Comparison of ENCODE assay signal across 30 cellular contexts in genomic region chr20:47165376-47165865, GRCh38.
"Had no signal": no experiment of that assay in that cellular context is flagged by ENCODE, and none has a peak within 500 bp of the region (broad histone marks: within the 10 kb centered on the region; RNA-seq: fewer than 3 reads in every experiment).

No MANE protein-coding gene starts in this region.

- H3K36me3 ChIP-seq: neural progenitor cell, ovary, prostate gland, right atrium auricular region, spleen, suprapubic skin, tibial artery, transverse colon, vagina had no signal

- H3K4me1 ChIP-seq: neural progenitor cell, prostate gland, right atrium auricular region, spleen, suprapubic skin, testis, transverse colon, vagina had no signal

- H3K4me1 Mint-ChIP-seq: naive thymus-derived CD4-positive, alpha-beta T cell; natural killer cell; stimulated activated memory B cell treated with anti-CD40 and anti-IgM and Interleukin-4, amounts not matched to agents 10 μg/mL and 1 μg/mL and 100 μg/mL, for 72 hours; stimulated activated naive CD8-positive, alpha-beta T cell treated with anti-CD3 and anti-CD28 coated beads, Interleukin-15, amount 100 ng/mL, for 72 hours had no signal

- H3K79me2 ChIP-seq: parathyroid adenoma had no signal

- H3K27me3 Mint-ChIP-seq: stimulated activated memory B cell treated with anti-CD40 and anti-IgM and Interleukin-4, amounts not matched to agents 10 μg/mL and 1 μg/mL and 100 μg/mL, for 72 hours; stimulated activated naive CD8-positive, alpha-beta T cell treated with anti-CD3 and anti-CD28 coated beads, Interleukin-15, amount 100 ng/mL, for 72 hours; type B pancreatic cell had no signal

- H3K4me2 ChIP-seq: neural progenitor cell, smooth muscle cell had no signal

- H3K9ac ChIP-seq: neural progenitor cell, parathyroid adenoma had no signal

- H3K27ac ChIP-seq: neural progenitor cell, ovary, parathyroid adenoma, prostate gland, right atrium auricular region, skin epidermis, spleen, suprapubic skin, testis, tibial artery, transverse colon, vagina had no signal

- ATAC-seq: naive thymus-derived CD4-positive, alpha-beta T cell; natural killer cell; stimulated activated memory B cell treated with anti-CD40 and anti-IgM and Interleukin-4, amounts not matched to agents 10 μg/mL and 1 μg/mL and 100 μg/mL, for 72 hours; stimulated activated naive CD8-positive, alpha-beta T cell treated with anti-CD3 and anti-CD28 coated beads, Interleukin-15, amount 100 ng/mL, for 72 hours; stimulated activated naive CD8-positive, alpha-beta T cell treated with anti-CD3 and anti-CD28 coated beads, Interleukin-15, Interleukin-2, amounts not matched to agents 100 U/mL and 50 U/mL, for 24 hours had no signal

- FAIRE-seq: urothelium cell line had no signal

- H3K27ac Mint-ChIP-seq: naive thymus-derived CD4-positive, alpha-beta T cell; natural killer cell; neural progenitor cell; stimulated activated memory B cell treated with anti-CD40 and anti-IgM and Interleukin-4, amounts not matched to agents 10 μg/mL and 1 μg/mL and 100 μg/mL, for 72 hours; stimulated activated naive CD8-positive, alpha-beta T cell treated with anti-CD3 and anti-CD28 coated beads, Interleukin-15, amount 100 ng/mL, for 72 hours; type B pancreatic cell had no signal

- H2AFZ ChIP-seq: neural progenitor cell, parathyroid adenoma had no signal

- H3K36me3 Mint-ChIP-seq: naive thymus-derived CD4-positive, alpha-beta T cell; natural killer cell; neural progenitor cell; type B pancreatic cell had no signal

- H3K9me3 ChIP-seq: ovary, prostate gland, right atrium auricular region, spleen, suprapubic skin, testis, tibial artery, transverse colon, vagina had no signal

- DNase-seq: naive thymus-derived CD4-positive, alpha-beta T cell; natural killer cell; occipital lobe; ovary; retina; spleen; stimulated activated CD4-positive, alpha-beta T cell treated with anti-CD3 and anti-CD28 coated beads, Interleukin-12 subunit alpha, Interleukin-12 subunit beta, amount 100 ng/mL, for 4 hours; stimulated activated CD4-positive, alpha-beta T cell treated with anti-CD3 and anti-CD28 coated beads, Interleukin-1b, Interleukin-23, amount 100 ng/mL, for 48 hours; stimulated activated CD4-positive, alpha-beta T cell treated with anti-CD3 and anti-CD28 coated beads, Interleukin-4, amount 100 ng/mL, for 1 hour; stimulated activated CD4-positive, alpha-beta T cell treated with anti-CD3 and anti-CD28 coated beads, Interleukin-4, amount 100 ng/mL, for 4 hours; stimulated activated CD8-positive, alpha-beta memory T cell treated with anti-CD3 and anti-CD28 coated beads, Interleukin-4, amount 100 ng/mL, for 48 hours; stimulated activated naive CD4-positive, alpha-beta T cell; stimulated activated naive CD8-positive, alpha-beta T cell treated with anti-CD3 and anti-CD28 coated beads, Interleukin-15, amount 100 ng/mL, for 72 hours; stimulated activated naive CD8-positive, alpha-beta T cell treated with anti-CD3 and anti-CD28 coated beads, Interleukin-15, Interleukin-2, amounts not matched to agents 100 U/mL and 50 U/mL, for 24 hours; substantia nigra; testis; tibial artery; transverse colon had no signal

- H3K4me3 ChIP-seq: neural progenitor cell, ovary, prostate gland, right atrium auricular region, skin epidermis, smooth muscle cell, spleen, suprapubic skin, testis, tibial artery, transverse colon, vagina had no signal

- H3K4me3 Mint-ChIP-seq: naive thymus-derived CD4-positive, alpha-beta T cell; natural killer cell; nephron; neural progenitor cell; stimulated activated memory B cell treated with anti-CD40 and anti-IgM and Interleukin-4, amounts not matched to agents 10 μg/mL and 1 μg/mL and 100 μg/mL, for 72 hours; stimulated activated naive CD8-positive, alpha-beta T cell treated with anti-CD3 and anti-CD28 coated beads, Interleukin-15, amount 100 ng/mL, for 72 hours; type B pancreatic cell had no signal

- H3K27me3 ChIP-seq: neural progenitor cell, ovary, right atrium auricular region, suprapubic skin, testis, tibial artery, transverse colon, vagina had no signal

- H3K9me3 Mint-ChIP-seq: naive thymus-derived CD4-positive, alpha-beta T cell; natural killer cell; neural progenitor cell; stimulated activated naive CD8-positive, alpha-beta T cell treated with anti-CD3 and anti-CD28 coated beads, Interleukin-15, amount 100 ng/mL, for 72 hours; type B pancreatic cell had no signal
